ENCODE assay signal across 21 cellular contexts in the genomic region with DNA sequence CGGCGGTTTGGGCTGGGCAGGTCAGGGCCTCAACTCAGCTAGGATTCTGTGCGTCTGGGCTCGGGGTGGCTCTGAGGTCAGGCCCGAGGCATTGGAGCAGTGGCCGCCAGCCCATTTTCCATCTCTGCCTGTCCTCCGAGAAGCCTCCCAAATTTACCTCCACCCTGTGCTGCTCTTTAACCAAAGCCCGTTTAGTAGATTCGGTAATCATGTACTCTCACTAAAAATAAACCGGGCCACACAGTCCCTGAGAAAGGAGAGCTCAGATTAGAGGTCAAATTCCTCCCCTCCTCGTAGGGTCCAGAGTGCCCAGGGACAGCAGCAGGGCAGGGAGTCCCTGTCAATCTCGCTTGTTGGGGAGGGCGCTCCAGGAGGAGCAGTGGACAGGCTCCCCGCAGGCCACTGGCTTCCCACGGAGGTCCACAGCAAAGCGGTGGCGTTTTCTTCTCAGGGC.
"Had no signal": no experiment of that assay in that cellular context is flagged by ENCODE, and none has a peak within 500 bp of the region (broad histone marks: within the 10 kb centered on the region; RNA-seq: fewer than 3 reads in every experiment).

No MANE protein-coding gene starts in this region.

- H3K27ac ChIP-seq: lower lobe of right lung, stomach, suprapubic skin, transverse colon, vagina had no signal

- H3K27me3 ChIP-seq: stomach, suprapubic skin, transverse colon, vagina had no signal

- H3K4me1 ChIP-seq: lower lobe of right lung, stomach, suprapubic skin, transverse colon, vagina had no signal

- DNase-seq: activated B cell treated with CpG ODN at 0.5 μM for 24 hours; activated CD4-positive, alpha-beta T cell treated with anti-CD3 and anti-CD28 coated beads for 36 hours; activated CD4-positive, alpha-beta T cell treated with anti-CD3 and anti-CD28 coated beads, Interleukin-2, amount 50 U/mL, for 4 hours; activated effector memory CD4-positive, alpha-beta T cell treated with Interleukin-2 at 50 U/mL for 16 hours; activated naive CD4-positive, alpha-beta T cell treated with anti-CD3 and anti-CD28 coated beads for 36 hours; activated naive CD8-positive, alpha-beta T cell treated with anti-CD3 and anti-CD28 coated beads, Interleukin-2, amount 10 ng/mL, durations not matched to agents 7 days and 5 days; activated T-cell treated with anti-CD3 and anti-CD28 coated beads, Interleukin-2, amount 50 U/mL, for 72 hours; amniotic stem cell; cortex of kidney; hypothalamus; left colon; lower lobe of right lung; naive thymus-derived CD4-positive, alpha-beta T cell; occipital lobe; retina; stimulated activated CD4-positive, alpha-beta T cell treated with anti-CD3 and anti-CD28 coated beads, Interleukin-1b, Interleukin-23, amount 100 ng/mL, for 48 hours; stomach; T1000; transverse colon had no signal

- ATAC-seq: activated CD4-positive, alpha-beta T cell treated with anti-CD3 and anti-CD28 coated beads for 36 hours; activated T-cell treated with anti-CD3 and anti-CD28 coated beads, Interleukin-2, amount 50 U/mL, for 72 hours; left colon; lower lobe of right lung; naive thymus-derived CD4-positive, alpha-beta T cell had no signal

- H3K36me3 ChIP-seq: lower lobe of right lung, stomach, suprapubic skin, transverse colon, vagina had no signal

- H3K9me3 ChIP-seq: lower lobe of right lung, stomach, suprapubic skin, transverse colon, vagina had no signal

- H3K4me3 ChIP-seq: lower lobe of right lung, stomach, suprapubic skin, transverse colon, vagina had no signal
